11 cellular contexts compared by ENCODE assay signal in the genomic region with DNA sequence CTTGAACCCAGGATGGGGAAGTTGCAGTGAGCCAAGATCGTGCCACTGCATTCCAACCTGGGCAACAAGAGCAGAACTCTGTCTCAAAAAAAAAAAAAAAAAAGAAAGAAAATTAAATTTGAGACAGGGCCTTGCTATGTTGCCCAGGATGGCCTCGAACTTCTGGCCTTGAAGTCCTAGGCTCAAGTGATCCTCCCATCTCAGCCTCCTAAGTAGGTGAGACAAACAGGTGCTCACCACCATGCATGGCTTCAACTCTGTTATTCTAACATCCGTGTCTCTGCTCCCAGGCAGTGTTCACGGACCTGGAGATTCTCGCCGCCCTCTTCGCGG. TPM values are rescaled to one million over a fixed set of nuclear protein-coding genes. Genes with fewer than 3 reads are reported as not detected.
DNase-seq lines count a peak whose midpoint lies in the region; ATAC-seq and TF ChIP-seq lines count a peak whose summit lies in the region.
"Had no signal": no experiment of that assay in that cellular context is flagged by ENCODE, and none has a peak within 500 bp of the region (broad histone marks: within the 10 kb centered on the region; RNA-seq: fewer than 3 reads in every experiment).

No MANE protein-coding gene starts in this region.

- intact Hi-C loops in CD4-positive, alpha-beta memory T cell (cut with micrococcal nuclease), result no loop called here
- intact Hi-C loops in stomach (cut with DNase I; ENCODE audit: low total_unique reads), result no loop called here

- no peaks in the 10 kb centered on the region for H3K9me3 Mint-ChIP-seq in CD4-positive, alpha-beta memory T cell
- H3K9me3 Mint-ChIP-seq in central memory CD8-positive, alpha-beta T cell, result no peaks in the 10 kb centered on the region

- POLR2A ChIA-PET in CD4-positive, alpha-beta memory T cell (lab: Charles Lee; ENCODE audit: partially characterized antibody), result interaction anchor here (0.7 kb wide), 1 partner anchor 25 kb away, joined by 3 read pairs; no protein-coding TSS in a partner anchor

- CTCF ChIA-PET in CD4-positive, alpha-beta memory T cell (lab: Charles Lee; ENCODE audit: partially characterized antibody), result interaction anchor here (1.1 kb wide), 1 partner anchor 46 kb away, joined by 4 read pairs; no protein-coding TSS in a partner anchor

- H3K27me3 ChIP-seq in CD4-positive, alpha-beta memory T cell (ENCODE audit: insufficient read depth, low read length), result no peaks in the 10 kb centered on the region
- H3K27me3 ChIP-seq in neutrophil (peaks cover 50% of the 10 kb centered on the region), stomach (no peaks in the 10 kb centered on the region)

- peaks cover 0 to 10% (median 6%) of the 10 kb centered on the region in 4 donors for H3K4me1 Mint-ChIP-seq in CD4-positive, alpha-beta memory T cell
- no peaks in the 10 kb centered on the region for H3K4me1 Mint-ChIP-seq in central memory CD8-positive, alpha-beta T cell

- no peaks in the 10 kb centered on the region for H3K36me3 Mint-ChIP-seq in CD4-positive, alpha-beta memory T cell
- H3K36me3 Mint-ChIP-seq in central memory CD8-positive, alpha-beta T cell (ENCODE audit: insufficient read depth), result peaks cover 7% of the 10 kb centered on the region

- TF ChIP-seq EP300 in stomach (IDR thresholded peaks at IDR 0.05), result no peak

- no peaks in the 10 kb centered on the region for H3K9me3 ChIP-seq in CD4-positive, alpha-beta memory T cell (ENCODE audit: control insufficient read depth in 1 of 2, low read length in 2 of 2)
- H3K9me3 ChIP-seq in neutrophil (no peaks in the 10 kb centered on the region), stomach (no peaks in the 10 kb centered on the region)

- TF ChIP-seq POLR2A in stomach (IDR thresholded peaks at IDR 0.05), result no peak

- no peaks in the 10 kb centered on the region for H3K36me3 ChIP-seq in CD4-positive, alpha-beta memory T cell (ENCODE audit: insufficient read depth, low read length)
- H3K36me3 ChIP-seq in neutrophil (no peaks in the 10 kb centered on the region), stomach (peaks cover 6 to 72% (median 69%) of the 10 kb centered on the region in 4 donors)

- no peak overlapping the region for H3K27ac ChIP-seq in CD4-positive, alpha-beta memory T cell (ENCODE audit: low read depth, low read length)
- H3K27ac ChIP-seq in neutrophil, result peak overlapping the region; percentile 23
- no peak overlapping the region for H3K27ac ChIP-seq in stomach
- H3K27ac ChIP-seq: VCaP had no signal

- H3K4me3 ChIP-seq in CD4-positive, alpha-beta memory T cell (ENCODE audit: low read length in 2 of 2), result no peak overlapping the region
- H3K4me3 ChIP-seq in neutrophil (ENCODE audit: low read depth in 1 of 2, low read length in 1 of 2), result no peak overlapping the region
- H3K4me3 ChIP-seq in stomach, result peak overlapping the region in 1 of 4 donors; percentile 34

- peak overlapping the region in 4 of 7 donors; percentile 42 to 77 (median 60) for H3K27ac Mint-ChIP-seq in CD4-positive, alpha-beta memory T cell
- no peak overlapping the region for H3K27ac Mint-ChIP-seq in central memory CD8-positive, alpha-beta T cell (ENCODE audit: low read depth)

- WGBS in stomach, 5 donors, result 49 to 71% (median 60%) methylated on average over 8 of the region's 8 CpGs

- peaks cover 7% of the 10 kb centered on the region for H3K4me1 ChIP-seq in CD4-positive, alpha-beta memory T cell (ENCODE audit: insufficient read depth, low read length)
- H3K4me1 ChIP-seq in neutrophil (ENCODE audit: control insufficient read depth in 1 of 2, insufficient read depth in 1 of 2, low read depth in 1 of 2, low read length in 1 of 2) (peaks cover 7 to 8% of the 10 kb centered on the region in 2 experiments), stomach (peaks cover 0 to 13% (median 7%) of the 10 kb centered on the region in 4 donors)

- H3K27me3 Mint-ChIP-seq in CD4-positive, alpha-beta memory T cell, result no peaks in the 10 kb centered on the region
- H3K27me3 Mint-ChIP-seq in central memory CD8-positive, alpha-beta T cell, result no peaks in the 10 kb centered on the region

- ATAC-seq in HG03175 (IDR thresholded peaks at IDR 0.05; ENCODE audit: unreplicated experiment), result peak; percentile 6
- ATAC-seq in central memory CD8-positive, alpha-beta T cell (replicated peaks; ENCODE audit: extremely low read depth, poor library complexity, severe bottlenecking), result peak; percentile 17
- no peak for ATAC-seq in HG03520 (IDR thresholded peaks at IDR 0.05; ENCODE audit: unreplicated experiment)

- TF ChIP-seq CTCF in neutrophil (IDR thresholded peaks at IDR 0.05), result no peak
- no peak for TF ChIP-seq CTCF in stomach (IDR thresholded peaks at IDR 0.05)

- no peak for DNase-seq in CD4-positive, alpha-beta memory T cell
- peak in 1 of 2 donors; percentile 11 for DNase-seq in central memory CD8-positive, alpha-beta T cell (ENCODE audit: low spot score in 2 of 2)
- DNase-seq in GM19238 (ENCODE audit: insufficient read length, low spot score) (no peak), stomach (no peak)
- DNase-seq: NCI-H510A had no signal

- peak overlapping the region in 5 of 8 donors; percentile 34 to 78 (median 50) for H3K4me3 Mint-ChIP-seq in CD4-positive, alpha-beta memory T cell
- peak overlapping the region; percentile 53 for H3K4me3 Mint-ChIP-seq in central memory CD8-positive, alpha-beta T cell

RNA-seq across cellular contexts. Expression of gene PDE4A, which starts 40.3 kb away (rescaled TPM):
- total RNA-seq in CD4-positive, alpha-beta memory T cell, result 1 to 10 TPM; 2.5 to 3.3 TPM
- 1 to 10 TPM in 1 of 2 donors, under 1 TPM in 1; 0.81 to 5.6 TPM for polyA plus RNA-seq in CD4-positive, alpha-beta memory T cell
- 10 to 100 TPM in 2 of 5 donors, 1 to 10 TPM in 3; 2.3 to 30.7 (median 8.9) TPM for total RNA-seq in stomach
- 10 to 100 TPM in 2 of 3 donors, 1 to 10 TPM in 1; 5.0 to 12.9 (median 11.0) TPM for polyA plus RNA-seq in stomach

RNA-seq across cellular contexts. Expression of gene KEAP1, which starts 42.5 kb away (rescaled TPM):
- total RNA-seq in CD4-positive, alpha-beta memory T cell, result 10 to 100 TPM; 49.2 to 60.1 TPM
- 10 to 100 TPM; 35.7 to 55.0 TPM for polyA plus RNA-seq in CD4-positive, alpha-beta memory T cell
- total RNA-seq in stomach, result 10 to 100 TPM; 15.8 to 84.9 (median 24.6) TPM
- polyA plus RNA-seq in stomach, result 10 to 100 TPM; 49.6 to 88.1 (median 52.3) TPM

RNA-seq across cellular contexts. Expression of gene S1PR5, which starts 56.6 kb away (rescaled TPM):
- total RNA-seq in CD4-positive, alpha-beta memory T cell, result 1 to 10 TPM; 1.6 to 1.9 TPM
- polyA plus RNA-seq in CD4-positive, alpha-beta memory T cell, result 1 to 10 TPM; 1.3 to 3.1 TPM
- under 1 TPM in 1 of 5 donors, not detected in 4; 0.73 TPM for total RNA-seq in stomach
- 10 to 100 TPM in 1 of 3 donors, under 1 TPM in 1, not detected in 1; 0.19 to 13.3 TPM for polyA plus RNA-seq in stomach
- total RNA-seq: Calu3 had no signal
- polyA plus RNA-seq: neural cell had no signal

RNA-seq across cellular contexts. Expression of gene CDC37, which starts 57.3 kb away (rescaled TPM):
- total RNA-seq in CD4-positive, alpha-beta memory T cell, result 100 to 1,000 TPM; 180 to 185 TPM
- polyA plus RNA-seq in CD4-positive, alpha-beta memory T cell, result 10 to 100 TPM; 51.8 to 87.1 TPM
- 100 to 1,000 TPM in 4 of 5 donors, 10 to 100 TPM in 1; 84.3 to 390 (median 174) TPM for total RNA-seq in stomach
- polyA plus RNA-seq in stomach, result 100 to 1,000 TPM; 145 to 179 (median 164) TPM
